Comparison of ENCODE assay signal across 23 cellular contexts in genomic region chr11:3962406-3962840, GRCh38.
DNase-seq lines count a peak whose midpoint lies in the region; ATAC-seq and TF ChIP-seq lines count a peak whose summit lies in the region.
"Had no signal": no experiment of that assay in that cellular context is flagged by ENCODE, and none has a peak within 500 bp of the region (broad histone marks: within the 10 kb centered on the region; RNA-seq: fewer than 3 reads in every experiment).

No MANE protein-coding gene starts in this region.

- H3K14ac ChIP-seq in IMR-90 (replicated peaks; ENCODE audit: low read depth, low read length): no peak overlapping the region

- no peaks in the 10 kb centered on the region for H4K20me1 ChIP-seq in IMR-90 (ENCODE audit: insufficient read depth, low read length)

- no peak overlapping the region for H2BK20ac ChIP-seq in IMR-90 (ENCODE audit: low read depth, low read length)

- no peak for DNase-seq in activated naive CD4-positive, alpha-beta T cell treated with anti-CD3 and anti-CD28 coated beads, Interleukin-2, amount 10 ng/mL, durations not matched to agents 7 days and 5 days
- DNase-seq in IMR-90 (peak; percentile 67), dermis blood vessel endothelial cell (peak; percentile 34), smooth muscle cell of the brain vasculature (ENCODE audit: low read depth, low spot score) (peak; percentile 68)
- DNase-seq: activated CD8-positive, alpha-beta T cell treated with anti-CD3 and anti-CD28 coated beads, Interleukin-2, amount 10 ng/mL, durations not matched to agents 7 days and 5 days; activated gamma-delta T cell; activated T-cell treated with anti-CD3 and anti-CD28 coated beads for 4 hours; CD8-positive, alpha-beta T cell; glutamatergic neuron; GOT3; Karpas-422; left cardiac atrium; NCI-H1105; NCI-H2029 treated with DMSO at 0.1 percent for 48 hours; sigmoid colon; stimulated activated CD4-positive, alpha-beta T cell treated with anti-CD3 and anti-CD28 coated beads, Interleukin-15, amount 100 ng/mL, for 24 hours had no signal

- POLR2A ChIA-PET in IMR-90 (lab: Charles Lee; ENCODE audit: unreplicated experiment): interaction anchor here (0.6 kb wide), 1 partner anchor 112 kb away, joined by 6 read pairs; no protein-coding TSS in a partner anchor

- peaks cover 5 to 16% of the 10 kb centered on the region in 2 experiments; a peak in 3 of 4 replicates for H3K79me1 ChIP-seq in IMR-90 (ENCODE audit: low read depth in 1 of 2, low read length in 2 of 2)

- ATAC-seq in IMR-90 (ENCODE audit: low read depth) (peak; percentile 76), HG02623 (IDR thresholded peaks at IDR 0.05; ENCODE audit: unreplicated experiment) (no peak), GM19035 (IDR thresholded peaks at IDR 0.05; ENCODE audit: unreplicated experiment) (no peak)
- ATAC-seq: activated CD4-positive, CD25-positive, alpha-beta regulatory T cell treated with anti-CD3 and anti-CD28 coated beads, Interleukin-2, amount 50 U/mL, for 24 hours; activated CD8-positive, alpha-beta T cell treated with anti-CD3 and anti-CD28 coated beads, Interleukin-2, amount 10 ng/mL, durations not matched to agents 7 days and 5 days; CD8-positive, alpha-beta T cell; left cardiac atrium had no signal

- no peak for TF ChIP-seq POLR2A in IMR-90 (IDR thresholded peaks at IDR 0.05; ENCODE audit: low read depth, low read length)

- H2BK5ac ChIP-seq in IMR-90 (ENCODE audit: low read depth, low read length, poor library complexity, severe bottlenecking): no peak overlapping the region

- no peak overlapping the region for H4K5ac ChIP-seq in IMR-90 (ENCODE audit: low read depth, low read length)

- H3K27me3 ChIP-seq in IMR-90 (ENCODE audit: control insufficient read depth, insufficient read depth, low read length): no peaks in the 10 kb centered on the region
- H3K27me3 ChIP-seq: sigmoid colon, SJCRH30 had no signal

- WGBS in IMR-90 (ENCODE audit: extremely low coverage in 2 of 2, insufficient read length in 1 of 2), 2 experiments: no CpG with 5 or more reads among the region's 1 CpG

- dilution Hi-C loops in IMR-90 (cut with HindIII; ENCODE audit: low sequenced_read_pairs, unreplicated experiment): no loop called here

- H3K9me3 ChIP-seq in IMR-90 (ENCODE audit: control insufficient read depth, insufficient read depth, low read length): no peaks in the 10 kb centered on the region
- H3K9me3 ChIP-seq: prostate gland, sigmoid colon, SJCRH30 had no signal

- H2AK5ac ChIP-seq in IMR-90 (ENCODE audit: low read depth, low read length): no peak overlapping the region

- H4K8ac ChIP-seq in IMR-90 (ENCODE audit: low read depth in 2 of 2, low read length in 2 of 2): no peak overlapping the region

- no peak overlapping the region for H3K23ac ChIP-seq in IMR-90 (ENCODE audit: low read depth, low read length)

- no peak overlapping the region for H3K4me3 ChIP-seq in IMR-90 (ENCODE audit: insufficient read depth, low read depth, low read length)
- H3K4me3 ChIP-seq: prostate gland, sigmoid colon, SJCRH30 had no signal

- H2AK9ac ChIP-seq in IMR-90 (replicated peaks; ENCODE audit: low read depth, low read length, poor library complexity): no peak overlapping the region

- CTCF ChIA-PET in activated naive CD4-positive, alpha-beta T cell treated with anti-CD3 and anti-CD28 coated beads, Interleukin-2, amount 10 ng/mL, durations not matched to agents 7 days and 5 days (lab: Charles Lee): no interaction called here
- CTCF ChIA-PET in IMR-90 (lab: Yijun Ruan, JAX): no interaction called here

- no peak overlapping the region; the same call in 1 of the 2 replicates for H3K4me2 ChIP-seq in IMR-90 (ENCODE audit: low read depth, low read length)

- no TSS peak for BruUV-seq in IMR-90 (replicated peaks; lab: Mats Ljungman, UMichigan)

- no peak overlapping the region for H3K27ac ChIP-seq in IMR-90 (ENCODE audit: insufficient read depth, low read length)
- H3K27ac ChIP-seq: prostate gland, sigmoid colon, SJCRH30 had no signal

- no peak overlapping the region for H3K4me3 Mint-ChIP-seq in activated naive CD4-positive, alpha-beta T cell treated with anti-CD3 and anti-CD28 coated beads, Interleukin-2, amount 50 U/mL, for 24 hours
- no peak overlapping the region for H3K4me3 Mint-ChIP-seq in activated naive CD4-positive, alpha-beta T cell treated with anti-CD3 and anti-CD28 coated beads, Interleukin-2, amount 10 ng/mL, durations not matched to agents 7 days and 5 days
- H3K4me3 Mint-ChIP-seq: activated CD8-positive, alpha-beta T cell treated with anti-CD3 and anti-CD28 coated beads, Interleukin-2, amount 10 ng/mL, durations not matched to agents 7 days and 5 days; CD8-positive, alpha-beta T cell; stimulated activated naive CD8-positive, alpha-beta T cell treated with anti-CD3 and anti-CD28 coated beads, Interleukin-15, Interleukin-2, amounts not matched to agents 100 ng/mL and 50 ng/mL, for 24 hours had no signal

- intact Hi-C loops in IMR-90 (cut with micrococcal nuclease): loop anchor here (5.0 kb wide), 1 partner anchor 55 kb away; no protein-coding TSS in a partner anchor

- H3K4me1 Mint-ChIP-seq in activated naive CD4-positive, alpha-beta T cell treated with anti-CD3 and anti-CD28 coated beads, Interleukin-2, amount 50 U/mL, for 24 hours: peaks cover 83% of the 10 kb centered on the region
- peaks cover 37% of the 10 kb centered on the region for H3K4me1 Mint-ChIP-seq in activated naive CD4-positive, alpha-beta T cell treated with anti-CD3 and anti-CD28 coated beads, Interleukin-2, amount 10 ng/mL, durations not matched to agents 7 days and 5 days

- no peaks in the 10 kb centered on the region for H3K27me3 Mint-ChIP-seq in activated naive CD4-positive, alpha-beta T cell treated with anti-CD3 and anti-CD28 coated beads, Interleukin-2, amount 50 U/mL, for 24 hours
- H3K27me3 Mint-ChIP-seq in activated naive CD4-positive, alpha-beta T cell treated with anti-CD3 and anti-CD28 coated beads, Interleukin-2, amount 10 ng/mL, durations not matched to agents 7 days and 5 days: no peaks in the 10 kb centered on the region
- H3K27me3 Mint-ChIP-seq: stimulated activated naive CD8-positive, alpha-beta T cell treated with anti-CD3 and anti-CD28 coated beads, Interleukin-15, Interleukin-2, amounts not matched to agents 100 ng/mL and 50 ng/mL, for 24 hours had no signal

- H3K4me1 ChIP-seq in IMR-90 (ENCODE audit: control insufficient read depth, insufficient read depth, low read length): no peaks in the 10 kb centered on the region; the same call in 1 of the 2 replicates
- H3K4me1 ChIP-seq: prostate gland had no signal

- no peak overlapping the region for H3K18ac ChIP-seq in IMR-90 (ENCODE audit: low read depth, low read length)

- no peak overlapping the region for H3K56ac ChIP-seq in IMR-90 (ENCODE audit: extremely low read depth, insufficient read depth, low read length)

- H2BK15ac ChIP-seq in IMR-90 (ENCODE audit: low read depth, low read length): 0 out of 3 replicates have a peak overlapping the region, but pooled peaks have one; percentile 23

- H3K27ac Mint-ChIP-seq in activated naive CD4-positive, alpha-beta T cell treated with anti-CD3 and anti-CD28 coated beads, Interleukin-2, amount 50 U/mL, for 24 hours: peak overlapping the region; percentile 4
- no peak overlapping the region for H3K27ac Mint-ChIP-seq in activated naive CD4-positive, alpha-beta T cell treated with anti-CD3 and anti-CD28 coated beads, Interleukin-2, amount 10 ng/mL, durations not matched to agents 7 days and 5 days
- H3K27ac Mint-ChIP-seq: activated CD8-positive, alpha-beta T cell treated with anti-CD3 and anti-CD28 coated beads, Interleukin-2, amount 10 ng/mL, durations not matched to agents 7 days and 5 days; stimulated activated naive CD8-positive, alpha-beta T cell treated with anti-CD3 and anti-CD28 coated beads, Interleukin-15, Interleukin-2, amounts not matched to agents 100 ng/mL and 50 ng/mL, for 24 hours had no signal

- H4K91ac ChIP-seq in IMR-90 (ENCODE audit: insufficient read depth, low read depth, low read length): no peak overlapping the region

- no peak for TF ChIP-seq CTCF in IMR-90 (conservative IDR thresholded peaks at IDR 0.05; ENCODE audit: low read depth, low read length)

- H3K4ac ChIP-seq in IMR-90 (ENCODE audit: low read depth, low read length): no peak overlapping the region

- peaks cover under 1% of the 10 kb centered on the region for H3K36me3 Mint-ChIP-seq in activated naive CD4-positive, alpha-beta T cell treated with anti-CD3 and anti-CD28 coated beads, Interleukin-2, amount 50 U/mL, for 24 hours
- peaks cover 29% of the 10 kb centered on the region for H3K36me3 Mint-ChIP-seq in activated naive CD4-positive, alpha-beta T cell treated with anti-CD3 and anti-CD28 coated beads, Interleukin-2, amount 10 ng/mL, durations not matched to agents 7 days and 5 days

- no peak overlapping the region for H2AFZ ChIP-seq in IMR-90 (replicated peaks; ENCODE audit: low read length, poor library complexity)

- peak overlapping the region; percentile 47; the same call in 1 of the 2 replicates for H2BK120ac ChIP-seq in IMR-90 (ENCODE audit: low read depth, low read length)

- H3K9me1 ChIP-seq in IMR-90 (ENCODE audit: insufficient read depth, low read length): peaks cover 5% of the 10 kb centered on the region; the same call in 1 of the 2 replicates

- TF ChIP-seq RAD21 in IMR-90 (IDR thresholded peaks at IDR 0.05; ENCODE audit: low read length): no peak

- no peaks in the 10 kb centered on the region for H3K36me3 ChIP-seq in IMR-90 (ENCODE audit: control insufficient read depth, insufficient read depth, low read length)
- H3K36me3 ChIP-seq: prostate gland, SJCRH30 had no signal

- H3K9me3 Mint-ChIP-seq in activated naive CD4-positive, alpha-beta T cell treated with anti-CD3 and anti-CD28 coated beads, Interleukin-2, amount 50 U/mL, for 24 hours: no peaks in the 10 kb centered on the region
- H3K9me3 Mint-ChIP-seq in activated naive CD4-positive, alpha-beta T cell treated with anti-CD3 and anti-CD28 coated beads, Interleukin-2, amount 10 ng/mL, durations not matched to agents 7 days and 5 days: no peaks in the 10 kb centered on the region
- H3K9me3 Mint-ChIP-seq: CD8-positive, alpha-beta T cell; stimulated activated naive CD8-positive, alpha-beta T cell treated with anti-CD3 and anti-CD28 coated beads, Interleukin-15, Interleukin-2, amounts not matched to agents 100 ng/mL and 50 ng/mL, for 24 hours had no signal

- no peak overlapping the region for H3K9ac ChIP-seq in IMR-90 (ENCODE audit: low read depth, low read length)

- in situ Hi-C loops in IMR-90 (cut with MboI; ENCODE audit: low sequenced_read_pairs): no loop called here

TF ChIP-seq in IMR-90, 13 proteins besides CTCF, POLR2A, EP300 and RAD21 (continues in another document):
- no peak for TF ChIP-seq CEBPB (IDR thresholded peaks at IDR 0.05; ENCODE audit: low read depth, low read length)
- TF ChIP-seq USF2 (IDR thresholded peaks at IDR 0.05; ENCODE audit: low read depth, low read length): no peak
- TF ChIP-seq NFE2L2 (IDR thresholded peaks at IDR 0.05; ENCODE audit: low read depth, low read length): no peak
